9 cellular contexts compared by ENCODE assay signal in the genomic region with DNA sequence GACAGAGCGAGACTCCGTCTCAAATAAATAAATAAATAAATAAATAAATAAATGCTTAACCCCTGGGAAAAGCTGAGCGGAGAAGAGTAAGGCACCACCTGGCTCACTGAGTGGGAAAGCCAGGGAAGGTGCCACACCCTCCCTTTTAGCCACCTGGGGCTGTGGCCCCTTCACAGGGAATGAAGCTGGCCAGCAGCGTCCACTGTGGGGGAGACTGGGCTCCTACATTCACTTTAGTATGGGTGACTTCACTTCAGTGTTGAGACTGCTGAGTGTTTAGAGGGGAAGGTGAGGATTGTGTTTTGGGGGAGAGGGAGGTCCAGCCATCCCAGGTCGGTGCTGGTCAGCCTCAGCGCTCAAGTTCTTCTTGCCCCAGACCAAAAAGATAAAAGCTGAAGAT. TPM values are rescaled to one million over a fixed set of nuclear protein-coding genes. Genes with fewer than 3 reads are reported as not detected.
DNase-seq lines count a peak whose midpoint lies in the region; ATAC-seq and TF ChIP-seq lines count a peak whose summit lies in the region.
"Had no signal": no experiment of that assay in that cellular context is flagged by ENCODE, and none has a peak within 500 bp of the region (broad histone marks: within the 10 kb centered on the region; RNA-seq: fewer than 3 reads in every experiment).

No MANE protein-coding gene starts in this region.

- in situ Hi-C loops in astrocyte of the cerebellum (cut with HindIII; ENCODE audit: low sequenced_read_pairs), result no loop called here

- TF ChIP-seq CTCF in astrocyte of the cerebellum (IDR thresholded peaks at IDR 0.05; ENCODE audit: low read depth, low read length, missing control alignments) (no peak), left lung (IDR thresholded peaks at IDR 0.05) (no peak), thoracic aorta (IDR thresholded peaks at IDR 0.05) (no peak)

- no peak for DNase-seq in activated T-cell treated with anti-CD3 and anti-CD28 coated beads, Interleukin-2, amount 50 U/mL, for 4 hours
- DNase-seq in activated T-cell treated with anti-CD3 and anti-CD28 coated beads, Interleukin-2, amount 50 U/mL, for 48 hours, result no peak
- no peak for DNase-seq in astrocyte of the cerebellum (ENCODE audit: low read depth)
- no peak for DNase-seq in left lung
- DNase-seq in thoracic aorta (ENCODE audit: low spot score), result no peak
- DNase-seq in islet precursor cell, result no peak
- DNase-seq: SHP77 treated with DMSO at 0.1 percent for 48 hours had no signal

- peak overlapping the region; percentile 85 for H3K4me3 ChIP-seq in astrocyte of the cerebellum (ENCODE audit: low read depth, low read length)
- H3K4me3 ChIP-seq in left lung, result peak overlapping the region; percentile 80 to 87
- peak overlapping the region; percentile 92 for H3K4me3 ChIP-seq in thoracic aorta

- H3K27ac ChIP-seq in left lung (peak overlapping the region; percentile 97 to 100), thoracic aorta (peak overlapping the region; percentile 84 to 88)

- no peaks in the 10 kb centered on the region for H3K27me3 Mint-ChIP-seq in activated T-cell treated with anti-CD3 and anti-CD28 coated beads, Interleukin-2, amount 50 U/mL, for 4 hours (ENCODE audit: low read depth)

- H3K9me3 Mint-ChIP-seq in activated T-cell treated with anti-CD3 and anti-CD28 coated beads, Interleukin-2, amount 50 U/mL, for 4 hours, result no peaks in the 10 kb centered on the region

- peaks cover 19% of the 10 kb centered on the region for H3K36me3 Mint-ChIP-seq in activated T-cell treated with anti-CD3 and anti-CD28 coated beads, Interleukin-2, amount 50 U/mL, for 4 hours (ENCODE audit: insufficient read depth)

- peak overlapping the region; percentile 92 for H3K4me3 Mint-ChIP-seq in activated T-cell treated with anti-CD3 and anti-CD28 coated beads, Interleukin-2, amount 50 U/mL, for 4 hours

- H3K4me1 ChIP-seq in left lung (peaks cover 36 to 80% of the 10 kb centered on the region in 2 donors), thoracic aorta (ENCODE audit: control insufficient read depth in 1 of 2, low read depth in 2 of 2) (peaks cover 42 to 60% of the 10 kb centered on the region in 2 donors)

- H3K27me3 ChIP-seq in left lung (peaks cover 0 to 6% of the 10 kb centered on the region in 2 donors), thoracic aorta (replicated peaks; ENCODE audit: insufficient read depth) (no peaks in the 10 kb centered on the region)

- no peaks in the 10 kb centered on the region for H3K9me3 ChIP-seq in left lung
- H3K9me3 ChIP-seq in thoracic aorta, result no peaks in the 10 kb centered on the region

- intact Hi-C loops in left lung (cut with DNase I), result no loop called here

- H3K4me1 Mint-ChIP-seq in activated T-cell treated with anti-CD3 and anti-CD28 coated beads, Interleukin-2, amount 50 U/mL, for 4 hours (ENCODE audit: low read depth), result peaks cover 73% of the 10 kb centered on the region

- H3K36me3 ChIP-seq in left lung (peaks cover 0 to 40% of the 10 kb centered on the region in 2 donors), thoracic aorta (peaks cover 22% of the 10 kb centered on the region)

- no peak for ATAC-seq in activated T-cell treated with anti-CD3 and anti-CD28 coated beads, Interleukin-2, amount 50 U/mL, for 4 hours
- ATAC-seq in left lung, result no peak
- no peak for ATAC-seq in thoracic aorta (ENCODE audit: insufficient number of reproducible peaks, low FRiP score, low read depth)
- ATAC-seq in GM21526 (IDR thresholded peaks at IDR 0.05; ENCODE audit: low FRiP score, unreplicated experiment), result no peak
- no peak for ATAC-seq in GM19467 (IDR thresholded peaks at IDR 0.05; ENCODE audit: unreplicated experiment)

RNA-seq across cellular contexts. Expression of a gene that starts 1.5 kb away (rescaled TPM):
- 10 to 100 TPM; 51.3 to 54.6 (median 52.8) TPM for total RNA-seq in activated T-cell treated with anti-CD3 and anti-CD28 coated beads, Interleukin-2, amount 50 U/mL, for 4 hours
- total RNA-seq in left lung (10 to 100 TPM; 28.4 to 40.1 TPM), thoracic aorta (10 to 100 TPM; 30.5 to 39.3 TPM)

RNA-seq across cellular contexts. Expression of a gene that starts 11.9 kb away (rescaled TPM):
- total RNA-seq in activated T-cell treated with anti-CD3 and anti-CD28 coated beads, Interleukin-2, amount 50 U/mL, for 4 hours, result 10 to 100 TPM; 39.1 to 47.5 (median 42.5) TPM
- total RNA-seq in left lung, result 10 to 100 TPM; 16.4 to 17.9 TPM
- total RNA-seq in thoracic aorta, result 1 to 10 TPM; 6.6 to 6.9 TPM

RNA-seq across cellular contexts. Expression of a gene that starts 20.7 kb away (rescaled TPM):
- 100 to 1,000 TPM; 312 to 340 (median 339) TPM for total RNA-seq in activated T-cell treated with anti-CD3 and anti-CD28 coated beads, Interleukin-2, amount 50 U/mL, for 4 hours
- total RNA-seq in left lung, result 100 to 1,000 TPM; 200 to 237 TPM
- total RNA-seq in thoracic aorta, result 100 to 1,000 TPM; 133 to 185 TPM

RNA-seq across cellular contexts. Expression of a gene that starts 37.8 kb away (rescaled TPM):
- total RNA-seq in activated T-cell treated with anti-CD3 and anti-CD28 coated beads, Interleukin-2, amount 50 U/mL, for 4 hours, result 1 to 10 TPM in 2 of 3 donors, under 1 TPM in 1; 0.98 to 1.1 (median 1.0) TPM
- total RNA-seq in left lung (100 to 1,000 TPM; 228 to 325 TPM), thoracic aorta (100 to 1,000 TPM; 663 to 755 TPM)

RNA-seq across cellular contexts. Expression of a gene that starts 40.5 kb away (rescaled TPM):
- 1 to 10 TPM in 1 of 3 donors, under 1 TPM in 2; 0.38 to 1.0 (median 0.71) TPM for total RNA-seq in activated T-cell treated with anti-CD3 and anti-CD28 coated beads, Interleukin-2, amount 50 U/mL, for 4 hours
- total RNA-seq in left lung (under 1 TPM; 0.26 to 0.29 TPM), thoracic aorta (1 to 10 TPM; 1.7 to 2.2 TPM)
